ENCODE assay signal across 11 cellular contexts in the genomic region with DNA sequence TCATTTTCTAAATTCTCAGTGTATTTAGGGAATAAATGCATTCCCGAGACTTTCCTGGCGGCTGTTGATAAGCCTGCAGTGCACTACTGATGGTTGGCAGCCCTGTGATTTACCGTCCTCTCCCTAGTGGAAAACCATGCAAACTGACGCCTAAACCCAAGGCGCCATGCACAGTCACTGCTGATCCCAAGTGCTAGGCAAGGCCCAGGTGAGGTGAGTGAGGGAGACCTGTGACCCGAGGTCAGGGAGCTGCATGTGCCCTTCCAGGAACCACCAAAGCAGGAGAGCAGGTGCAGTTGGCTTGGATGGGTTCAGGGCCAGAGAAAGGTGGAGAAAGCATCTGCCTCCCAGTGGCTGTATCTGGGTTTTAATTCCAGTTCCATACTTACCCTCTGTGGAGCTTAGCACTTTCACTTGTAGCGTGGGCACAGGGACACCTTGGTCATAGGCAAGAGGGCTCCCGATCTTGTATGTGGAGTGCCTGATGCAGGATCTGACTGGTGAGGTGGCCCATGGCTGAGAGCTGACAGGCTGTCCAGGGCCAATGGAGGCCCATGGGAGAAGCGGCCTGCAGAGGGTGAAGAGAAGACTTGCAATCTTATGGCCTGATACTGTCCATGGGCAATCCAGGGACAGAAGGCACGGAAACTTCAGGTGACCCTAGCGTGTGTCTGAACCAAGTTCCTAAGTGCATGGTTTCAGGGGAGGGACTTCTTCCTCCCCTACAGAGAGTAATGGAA.
"Had no signal": no experiment of that assay in that cellular context is flagged by ENCODE, and none has a peak within 500 bp of the region (broad histone marks: within the 10 kb centered on the region; RNA-seq: fewer than 3 reads in every experiment).

No MANE protein-coding gene starts in this region.

- H3K4me3 ChIP-seq: cardiac muscle cell, heart right ventricle had no signal

- DNase-seq: activated CD4-positive, alpha-beta T cell treated with anti-CD3 and anti-CD28 coated beads, Interleukin-2, amount 50 U/mL, for 1 hour; activated naive CD4-positive, alpha-beta T cell; effector CD4-positive, alpha-beta T cell; heart right ventricle; kidney; left ventricle myocardium superior; right cardiac atrium; T-helper 17 cell; trophoblast cell had no signal

- ATAC-seq: right cardiac atrium; stimulated activated effector memory CD8-positive, alpha-beta T cell treated with anti-CD3 and anti-CD28 coated beads, Interleukin-12 subunit alpha, Interleukin-12 subunit beta, amount 100 ng/mL, for 72 hours; T-helper 17 cell had no signal

- H3K27me3 ChIP-seq: heart right ventricle had no signal

- H3K27ac ChIP-seq: cardiac muscle cell, heart right ventricle had no signal

- H3K36me3 ChIP-seq: cardiac muscle cell, heart right ventricle had no signal

- H3K9me3 ChIP-seq: heart right ventricle had no signal
